Comparison of ENCODE assay signal across 16 cellular contexts in genomic region chr2:223500690-223501089, GRCh38.
DNase-seq lines count a peak whose midpoint lies in the region; ATAC-seq lines count a peak whose summit lies in the region.
"Had no signal": no experiment of that assay in that cellular context is flagged by ENCODE, and none has a peak within 500 bp of the region (broad histone marks: within the 10 kb centered on the region; RNA-seq: fewer than 3 reads in every experiment).

No MANE protein-coding gene starts in this region.

- H3K36me3 Mint-ChIP-seq in T-helper 17 cell (ENCODE audit: low read depth) = no peaks in the 10 kb centered on the region
- H3K36me3 Mint-ChIP-seq: CD8-positive, alpha-beta T cell had no signal

- no peak overlapping the region for H3K27ac Mint-ChIP-seq in T-helper 17 cell
- H3K27ac Mint-ChIP-seq: B cell; CD8-positive, alpha-beta T cell had no signal

- DNase-seq in DMS53 (lab: John Stamatoyannopoulos, UW) (peak; percentile 23), DMS53 treated with DMSO at 0.1 percent for 48 hours (lab: John Stamatoyannopoulos, UW; ENCODE audit: unreplicated experiment) (no peak), NCI-H446 treated with DMSO at 0.1 percent for 48 hours (lab: John Stamatoyannopoulos, UW) (peak; percentile 56), fibroblast of gingiva (ENCODE audit: low read depth) (peak; percentile 5), T-helper 17 cell (no peak)
- DNase-seq: 8988T; CD8-positive, alpha-beta T cell; COR-L47; DMS153; DND-41; EL; H9 had no signal

- H3K4me1 Mint-ChIP-seq in T-helper 17 cell = no peaks in the 10 kb centered on the region
- H3K4me1 Mint-ChIP-seq: B cell, H9 had no signal

- ATAC-seq in HG02885 (IDR thresholded peaks at IDR 0.05; ENCODE audit: poor library complexity, unreplicated experiment) (no peak), T-helper 17 cell (no peak), HG03565 (IDR thresholded peaks at IDR 0.05; ENCODE audit: unreplicated experiment) (no peak)
- ATAC-seq: CD8-positive, alpha-beta T cell; GM12878 had no signal

- H3K9me3 ChIP-seq in T-helper 17 cell (ENCODE audit: control insufficient read depth, low read length, poor library complexity, severe bottlenecking) = no peaks in the 10 kb centered on the region

- H3K27me3 Mint-ChIP-seq in T-helper 17 cell = no peaks in the 10 kb centered on the region
- H3K27me3 Mint-ChIP-seq: B cell had no signal

- H3K4me3 Mint-ChIP-seq in T-helper 17 cell = no peak overlapping the region
- H3K4me3 Mint-ChIP-seq: B cell; CD8-positive, alpha-beta T cell; H9 had no signal

Comparison
In these comparisons a context has a peak if more than half of its experiments do, and no peak if none do; other contexts are left out.
1. DNase-seq: peak in DMS53 (single experiment), NCI-H446 treated with DMSO at 0.1 percent for 48 hours (single experiment) and fibroblast of gingiva (single experiment); none in DMS53 treated with DMSO at 0.1 percent for 48 hours (single experiment) and T-helper 17 cell (0 of 3).